1 cellular context compared by ENCODE assay signal in genomic region chr16:11685844-11686618, GRCh38.
TF ChIP-seq lines count a peak whose summit lies in the region.

No MANE protein-coding gene starts in this region.

TF ChIP-seq in GM23338, 12 proteins besides CTCF, POLR2A, EP300 and RAD21 (continued from another document):
- no peak for TF ChIP-seq ZNF462 (CRISPR knock-in tag; IDR thresholded peaks at IDR 0.05)
- no peak for TF ChIP-seq JUNB (IDR thresholded peaks at IDR 0.05; ENCODE audit: unreplicated experiment)
- no peak for TF ChIP-seq STAT1 (IDR thresholded peaks at IDR 0.05; ENCODE audit: unreplicated experiment)
- TF ChIP-seq CREB1 (CRISPR knock-in tag; IDR thresholded peaks at IDR 0.05; ENCODE audit: low read depth): no peak
- no peak for TF ChIP-seq REST (IDR thresholded peaks at IDR 0.05; ENCODE audit: unreplicated experiment)
- TF ChIP-seq ZNF331 (CRISPR knock-in tag; IDR thresholded peaks at IDR 0.05; ENCODE audit: low read depth): no peak
- no peak for TF ChIP-seq NANOG (IDR thresholded peaks at IDR 0.05; ENCODE audit: borderline replicate concordance)
- TF ChIP-seq POLR2AphosphoS5 (IDR thresholded peaks at IDR 0.05; ENCODE audit: low read depth): no peak
